8 cellular contexts compared by ENCODE assay signal in the genomic region with DNA sequence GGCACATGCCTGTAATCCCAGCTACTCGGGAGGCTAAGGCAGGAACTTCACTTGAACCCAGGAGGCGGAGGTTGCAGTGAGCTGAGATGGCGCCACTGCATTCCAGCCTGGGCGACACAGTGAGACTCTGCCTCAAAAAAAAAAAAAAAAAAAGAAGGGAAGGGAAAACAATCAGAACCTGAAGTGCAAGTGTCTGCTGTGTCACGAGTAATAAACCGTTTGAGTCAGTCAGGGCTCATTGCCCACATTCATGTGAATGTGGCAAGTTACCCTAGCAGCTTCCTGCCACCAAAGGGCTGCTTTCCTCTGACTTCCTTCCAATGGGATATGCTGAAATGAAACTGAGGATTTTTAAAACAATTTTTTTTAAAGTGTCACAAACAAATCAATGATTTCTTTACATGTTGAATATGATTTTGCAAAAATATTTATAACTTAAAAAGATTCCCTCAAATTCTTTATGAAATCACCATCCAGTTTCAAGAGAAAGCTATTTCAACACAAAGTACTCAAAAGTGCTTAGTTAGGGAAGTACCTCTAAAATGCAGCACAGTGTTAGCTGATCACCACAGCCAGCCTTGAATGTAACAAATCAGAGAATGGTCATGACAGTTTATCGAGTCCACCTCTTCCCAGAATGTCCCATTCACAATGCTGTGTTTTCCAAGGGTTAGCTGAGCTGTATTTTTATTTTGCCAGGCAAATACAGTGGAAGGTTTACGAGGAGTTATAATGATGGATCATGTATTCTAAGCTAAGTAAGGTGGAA. TPM values are rescaled to one million over a fixed set of nuclear protein-coding genes. Genes with fewer than 3 reads are reported as not detected.
DNase-seq lines count a peak whose midpoint lies in the region; ATAC-seq and TF ChIP-seq lines count a peak whose summit lies in the region.

No MANE protein-coding gene starts in this region.

- 0 out of 2 replicates have a peak, but pooled peaks cover 4% of the 10 kb centered on the region for H3K36me3 ChIP-seq in KOPT-K1 (ENCODE audit: insufficient read depth, low read length)
- peaks cover 22% of the 10 kb centered on the region for H3K36me3 ChIP-seq in suprapubic skin

- no peaks in the 10 kb centered on the region for H3K27me3 ChIP-seq in suprapubic skin

- TF ChIP-seq POLR2A in suprapubic skin (IDR thresholded peaks at IDR 0.05): no peak

- H3K27ac ChIP-seq in KOPT-K1 (ENCODE audit: low read depth, low read length, poor library complexity, severe bottlenecking): peak overlapping the region; percentile 26
- peak overlapping the region; percentile 74 for H3K27ac ChIP-seq in suprapubic skin

- H3K4me1 Mint-ChIP-seq in activated CD8-positive, alpha-beta T cell treated with anti-CD3 and anti-CD28 coated beads, Interleukin-2, amount 10 ng/mL, durations not matched to agents 7 days and 5 days (ENCODE audit: low read depth): peaks cover 6% of the 10 kb centered on the region
- H3K4me1 Mint-ChIP-seq in activated CD4-positive, alpha-beta memory T cell treated with anti-CD3 and anti-CD28 coated beads, Interleukin-2, amount 10 ng/mL, durations not matched to agents 7 days and 5 days: peaks cover 1% of the 10 kb centered on the region

- peaks cover 19% of the 10 kb centered on the region for H3K4me1 ChIP-seq in suprapubic skin

- H3K27ac Mint-ChIP-seq in activated CD8-positive, alpha-beta T cell treated with anti-CD3 and anti-CD28 coated beads, Interleukin-2, amount 10 ng/mL, durations not matched to agents 7 days and 5 days: no peak overlapping the region
- H3K27ac Mint-ChIP-seq in activated CD4-positive, alpha-beta memory T cell treated with anti-CD3 and anti-CD28 coated beads, Interleukin-2, amount 10 ng/mL, durations not matched to agents 7 days and 5 days: no peak overlapping the region

- CTCF ChIA-PET in activated CD8-positive, alpha-beta T cell treated with anti-CD3 and anti-CD28 coated beads, Interleukin-2, amount 10 ng/mL, durations not matched to agents 7 days and 5 days (lab: Charles Lee): interaction anchor here (1.0 to 1.7 kb wide), 2 partner anchors 22 to 131 kb away, joined by 3 to 4 read pairs; no protein-coding TSS in a partner anchor
- CTCF ChIA-PET in activated CD4-positive, alpha-beta memory T cell treated with anti-CD3 and anti-CD28 coated beads, Interleukin-2, amount 10 ng/mL, durations not matched to agents 7 days and 5 days (lab: Charles Lee): no interaction called here

- peaks cover 17% of the 10 kb centered on the region for H3K36me3 Mint-ChIP-seq in activated CD8-positive, alpha-beta T cell treated with anti-CD3 and anti-CD28 coated beads, Interleukin-2, amount 10 ng/mL, durations not matched to agents 7 days and 5 days (ENCODE audit: low read depth)
- peaks cover 14% of the 10 kb centered on the region for H3K36me3 Mint-ChIP-seq in activated CD4-positive, alpha-beta memory T cell treated with anti-CD3 and anti-CD28 coated beads, Interleukin-2, amount 10 ng/mL, durations not matched to agents 7 days and 5 days (ENCODE audit: low read depth)

- TF ChIP-seq CTCF in suprapubic skin (IDR thresholded peaks at IDR 0.05): no peak

- 34% methylated on average over 8 of the region's 8 CpGs for WGBS in suprapubic skin

- TF ChIP-seq EP300 in suprapubic skin (IDR thresholded peaks at IDR 0.05): no peak

- peaks cover 11% of the 10 kb centered on the region for H3K9me3 ChIP-seq in KOPT-K1 (ENCODE audit: insufficient read depth, low read length, poor library complexity, severe bottlenecking)
- peaks cover 6% of the 10 kb centered on the region for H3K9me3 ChIP-seq in suprapubic skin

- H3K27me3 Mint-ChIP-seq in activated CD8-positive, alpha-beta T cell treated with anti-CD3 and anti-CD28 coated beads, Interleukin-2, amount 10 ng/mL, durations not matched to agents 7 days and 5 days (ENCODE audit: low read depth): no peaks in the 10 kb centered on the region
- H3K27me3 Mint-ChIP-seq in activated CD4-positive, alpha-beta memory T cell treated with anti-CD3 and anti-CD28 coated beads, Interleukin-2, amount 10 ng/mL, durations not matched to agents 7 days and 5 days: no peaks in the 10 kb centered on the region

- H3K4me3 Mint-ChIP-seq in activated CD8-positive, alpha-beta T cell treated with anti-CD3 and anti-CD28 coated beads, Interleukin-2, amount 10 ng/mL, durations not matched to agents 7 days and 5 days: no peak overlapping the region
- H3K4me3 Mint-ChIP-seq in activated CD4-positive, alpha-beta memory T cell treated with anti-CD3 and anti-CD28 coated beads, Interleukin-2, amount 10 ng/mL, durations not matched to agents 7 days and 5 days: no peak overlapping the region

- DNase-seq in A172 (ENCODE audit: low spot score): peak; percentile 96
- DNase-seq in activated CD8-positive, alpha-beta T cell treated with anti-CD3 and anti-CD28 coated beads, Interleukin-2, amount 10 ng/mL, durations not matched to agents 7 days and 5 days: peak; percentile 28
- DNase-seq in hippocampal formation (lab: John Stamatoyannopoulos, UW): peak; percentile 43 to 77
- DNase-seq in suprapubic skin (ENCODE audit: low spot score in 2 of 2): peak in 1 of 2 donors; percentile 86
- no peak for DNase-seq in SK-N-DZ (ENCODE audit: low spot score)
- DNase-seq in activated CD4-positive, alpha-beta memory T cell treated with anti-CD3 and anti-CD28 coated beads, Interleukin-2, amount 10 ng/mL, durations not matched to agents 7 days and 5 days: no peak

- H3K4me3 ChIP-seq in suprapubic skin: no peak overlapping the region

- peak; percentile 85 for ATAC-seq in GM18511 (IDR thresholded peaks at IDR 0.05; ENCODE audit: unreplicated experiment)
- no peak for ATAC-seq in activated CD8-positive, alpha-beta T cell treated with anti-CD3 and anti-CD28 coated beads, Interleukin-2, amount 10 ng/mL, durations not matched to agents 7 days and 5 days

- peaks cover 5% of the 10 kb centered on the region for H3K9me3 Mint-ChIP-seq in activated CD8-positive, alpha-beta T cell treated with anti-CD3 and anti-CD28 coated beads, Interleukin-2, amount 10 ng/mL, durations not matched to agents 7 days and 5 days (ENCODE audit: insufficient read depth)
- peaks cover 4% of the 10 kb centered on the region for H3K9me3 Mint-ChIP-seq in activated CD4-positive, alpha-beta memory T cell treated with anti-CD3 and anti-CD28 coated beads, Interleukin-2, amount 10 ng/mL, durations not matched to agents 7 days and 5 days

- POLR2A ChIA-PET in activated CD8-positive, alpha-beta T cell treated with anti-CD3 and anti-CD28 coated beads, Interleukin-2, amount 10 ng/mL, durations not matched to agents 7 days and 5 days (lab: Charles Lee): no interaction called here
- POLR2A ChIA-PET in activated CD4-positive, alpha-beta memory T cell treated with anti-CD3 and anti-CD28 coated beads, Interleukin-2, amount 10 ng/mL, durations not matched to agents 7 days and 5 days (lab: Charles Lee): interaction anchor here (1.9 kb wide), 1 partner anchor 462 kb away, joined by 4 read pairs; the partner anchor contains the start of gene MARCHF7

RNA-seq across cellular contexts. Expression of gene WDSUB1, which starts 36.4 kb away (rescaled TPM):
- 9.4 and 15.0 TPM in 2 replicates for total RNA-seq in A172 (2014; rRNA removed; shearing (Covaris generic))
- 1 to 10 TPM; 5.3 to 5.9 TPM for total RNA-seq in activated CD8-positive, alpha-beta T cell treated with anti-CD3 and anti-CD28 coated beads, Interleukin-2, amount 10 ng/mL, durations not matched to agents 7 days and 5 days
- total RNA-seq in suprapubic skin: 1 to 10 TPM; 3.8 to 9.4 (median 5.5) TPM
- 6.2 and 6.8 TPM in 2 replicates for polyA plus RNA-seq in SK-N-DZ (2014; cell fraction: cytosol; rRNA removed)
- polyA plus RNA-seq in SK-N-DZ (2014; cell fraction: nucleus; rRNA removed): 7.3 and 9.5 TPM in 2 replicates
- total RNA-seq in activated CD4-positive, alpha-beta memory T cell treated with anti-CD3 and anti-CD28 coated beads, Interleukin-2, amount 10 ng/mL, durations not matched to agents 7 days and 5 days: 1 to 10 TPM; 5.6 to 6.0 TPM

Comparison
In these comparisons a context has a peak if more than half of its experiments do, and no peak if none do; other contexts are left out.
1. DNase-seq: peak in A172 (single experiment), activated CD8-positive, alpha-beta T cell treated with anti-CD3 and anti-CD28 coated beads, Interleukin-2, amount 10 ng/mL, durations not matched to agents 7 days and 5 days (single experiment) and hippocampal formation (2 of 2); none in SK-N-DZ (single experiment) and activated CD4-positive, alpha-beta memory T cell treated with anti-CD3 and anti-CD28 coated beads, Interleukin-2, amount 10 ng/mL, durations not matched to agents 7 days and 5 days (single experiment).